In genomic region chr18:79490593-79491551, GRCh38 we compare ENCODE assay signal across 12 cellular contexts.
DNase-seq lines count a peak whose midpoint lies in the region; ATAC-seq and TF ChIP-seq lines count a peak whose summit lies in the region.
"Had no signal": no experiment of that assay in that cellular context is flagged by ENCODE, and none has a peak within 500 bp of the region (broad histone marks: within the 10 kb centered on the region; RNA-seq: fewer than 3 reads in every experiment).

No MANE protein-coding gene starts in this region.

- H3K4me1 Mint-ChIP-seq in activated naive CD4-positive, alpha-beta T cell treated with anti-CD3 and anti-CD28 coated beads, Interleukin-2, amount 10 ng/mL, durations not matched to agents 7 days and 5 days, result peaks cover 18% of the 10 kb centered on the region
- peaks cover 6% of the 10 kb centered on the region for H3K4me1 Mint-ChIP-seq in activated T-helper 2 cell treated with anti-CD3 and anti-CD28 coated beads, Interferon-gamma antibody, Interleukin-2, Interleukin-4, amounts not matched to agents 10 μg/mL and 5 μg/mL and 100 μg/mL, durations not matched to agents 14 hours and 24 hours and 36 hours (ENCODE audit: low read depth)
- H3K4me1 Mint-ChIP-seq in memory B cell, result peaks cover 5% of the 10 kb centered on the region
- peaks cover 34% of the 10 kb centered on the region for H3K4me1 Mint-ChIP-seq in stimulated activated memory B cell treated with anti-CD40 and anti-IgM and Interleukin-4, amounts not matched to agents 10 μg/mL and 1 μg/mL and 100 μg/mL, for 72 hours
- H3K4me1 Mint-ChIP-seq: endodermal cell had no signal

- ATAC-seq in memory B cell (ENCODE audit: low read depth) (no peak), foreskin keratinocyte (no peak)
- ATAC-seq in stimulated activated memory B cell treated with anti-CD40 and anti-IgM and Interleukin-4, amounts not matched to agents 10 μg/mL and 1 μg/mL and 100 μg/mL, for 72 hours, result no peak

- DNase-seq in activated naive CD4-positive, alpha-beta T cell treated with anti-CD3 and anti-CD28 coated beads, Interleukin-2, amount 10 ng/mL, durations not matched to agents 7 days and 5 days, result peak; percentile 10
- no peak for DNase-seq in activated naive CD4-positive, alpha-beta T cell (lab: John Stamatoyannopoulos, UW)
- no peak for DNase-seq in activated T-helper 2 cell treated with anti-CD3 and anti-CD28 coated beads, Interferon-gamma antibody, Interleukin-2, Interleukin-4, amounts not matched to agents 10 μg/mL and 5 μg/mL and 100 μg/mL, durations not matched to agents 14 hours and 24 hours and 36 hours (ENCODE audit: low spot score)
- DNase-seq in memory B cell (ENCODE audit: low spot score in 2 of 2), result no peak
- no peak for DNase-seq in foreskin keratinocyte
- DNase-seq in mesendoderm, result no peak
- DNase-seq in HAP-1 (ENCODE audit: low spot score in 2 of 2), result no peak
- DNase-seq: endodermal cell, NCI-H2107, NCI-H69 had no signal

- H3K27me3 Mint-ChIP-seq in activated naive CD4-positive, alpha-beta T cell treated with anti-CD3 and anti-CD28 coated beads, Interleukin-2, amount 10 ng/mL, durations not matched to agents 7 days and 5 days, result no peaks in the 10 kb centered on the region
- no peaks in the 10 kb centered on the region for H3K27me3 Mint-ChIP-seq in activated T-helper 2 cell treated with anti-CD3 and anti-CD28 coated beads, Interferon-gamma antibody, Interleukin-2, Interleukin-4, amounts not matched to agents 10 μg/mL and 5 μg/mL and 100 μg/mL, durations not matched to agents 14 hours and 24 hours and 36 hours (ENCODE audit: low read depth)
- H3K27me3 Mint-ChIP-seq in memory B cell, result no peaks in the 10 kb centered on the region
- H3K27me3 Mint-ChIP-seq in stimulated activated memory B cell treated with anti-CD40 and anti-IgM and Interleukin-4, amounts not matched to agents 10 μg/mL and 1 μg/mL and 100 μg/mL, for 72 hours, result no peaks in the 10 kb centered on the region

- H3K4me1 ChIP-seq in foreskin keratinocyte (no peaks in the 10 kb centered on the region), mesendoderm (ENCODE audit: control insufficient read depth, low read depth, low read length) (no peaks in the 10 kb centered on the region), HAP-1 (no peaks in the 10 kb centered on the region)

- no peak overlapping the region for H3K4me3 Mint-ChIP-seq in activated naive CD4-positive, alpha-beta T cell treated with anti-CD3 and anti-CD28 coated beads, Interleukin-2, amount 10 ng/mL, durations not matched to agents 7 days and 5 days
- H3K4me3 Mint-ChIP-seq in activated T-helper 2 cell treated with anti-CD3 and anti-CD28 coated beads, Interferon-gamma antibody, Interleukin-2, Interleukin-4, amounts not matched to agents 10 μg/mL and 5 μg/mL and 100 μg/mL, durations not matched to agents 14 hours and 24 hours and 36 hours (ENCODE audit: low read depth), result no peak overlapping the region
- no peak overlapping the region for H3K4me3 Mint-ChIP-seq in memory B cell
- H3K4me3 Mint-ChIP-seq in stimulated activated memory B cell treated with anti-CD40 and anti-IgM and Interleukin-4, amounts not matched to agents 10 μg/mL and 1 μg/mL and 100 μg/mL, for 72 hours, result no peak overlapping the region
- H3K4me3 Mint-ChIP-seq: endodermal cell had no signal

- no peak overlapping the region for H3K4me3 ChIP-seq in mesendoderm (ENCODE audit: low read length)
- no peak overlapping the region for H3K4me3 ChIP-seq in HAP-1
- H3K4me3 ChIP-seq: vagina had no signal

- no peak overlapping the region for H3K18ac ChIP-seq in mesendoderm (ENCODE audit: low read length)

- no peak overlapping the region for H3K56ac ChIP-seq in mesendoderm (ENCODE audit: low read length)

- no peak overlapping the region for H4K8ac ChIP-seq in mesendoderm (ENCODE audit: low read depth, low read length)

- H3K79me1 ChIP-seq in mesendoderm (ENCODE audit: low read length), result no peaks in the 10 kb centered on the region

- CTCF ChIA-PET in activated naive CD4-positive, alpha-beta T cell treated with anti-CD3 and anti-CD28 coated beads, Interleukin-2, amount 10 ng/mL, durations not matched to agents 7 days and 5 days (lab: Charles Lee), result no interaction called here

- no peak overlapping the region for H3K4ac ChIP-seq in mesendoderm (ENCODE audit: low read depth, low read length)

- no peak overlapping the region for H3K27ac ChIP-seq in foreskin keratinocyte
- no peak overlapping the region for H3K27ac ChIP-seq in mesendoderm (ENCODE audit: low read depth, low read length)
- H3K27ac ChIP-seq: vagina had no signal

- intact Hi-C loops in activated T-helper 2 cell treated with anti-CD3 and anti-CD28 coated beads, Interferon-gamma antibody, Interleukin-2, Interleukin-4, amounts not matched to agents 10 μg/mL and 5 μg/mL and 100 μg/mL, durations not matched to agents 14 hours and 24 hours and 36 hours (cut with micrococcal nuclease), result no loop called here

- H3K9me3 Mint-ChIP-seq in activated naive CD4-positive, alpha-beta T cell treated with anti-CD3 and anti-CD28 coated beads, Interleukin-2, amount 10 ng/mL, durations not matched to agents 7 days and 5 days, result peaks cover 3% of the 10 kb centered on the region
- H3K9me3 Mint-ChIP-seq in activated T-helper 2 cell treated with anti-CD3 and anti-CD28 coated beads, Interferon-gamma antibody, Interleukin-2, Interleukin-4, amounts not matched to agents 10 μg/mL and 5 μg/mL and 100 μg/mL, durations not matched to agents 14 hours and 24 hours and 36 hours, result peaks cover 6% of the 10 kb centered on the region
- no peaks in the 10 kb centered on the region for H3K9me3 Mint-ChIP-seq in memory B cell
- H3K9me3 Mint-ChIP-seq in stimulated activated memory B cell treated with anti-CD40 and anti-IgM and Interleukin-4, amounts not matched to agents 10 μg/mL and 1 μg/mL and 100 μg/mL, for 72 hours, result peaks cover 2% of the 10 kb centered on the region
- H3K9me3 Mint-ChIP-seq: endodermal cell had no signal

- no peaks in the 10 kb centered on the region for H3K36me3 ChIP-seq in mesendoderm (ENCODE audit: control insufficient read depth, insufficient read depth, low read length)
- H3K36me3 ChIP-seq in HAP-1 (replicated peaks), result no peaks in the 10 kb centered on the region

- no peaks in the 10 kb centered on the region for H3K27me3 ChIP-seq in foreskin keratinocyte
- no peaks in the 10 kb centered on the region for H3K27me3 ChIP-seq in mesendoderm (ENCODE audit: insufficient read depth, low read length, poor library complexity)
- H3K27me3 ChIP-seq in HAP-1 (ENCODE audit: low read depth), result no peaks in the 10 kb centered on the region
- H3K27me3 ChIP-seq: vagina had no signal

- peak overlapping the region; percentile 30 for H3K27ac Mint-ChIP-seq in activated naive CD4-positive, alpha-beta T cell treated with anti-CD3 and anti-CD28 coated beads, Interleukin-2, amount 10 ng/mL, durations not matched to agents 7 days and 5 days
- H3K27ac Mint-ChIP-seq in activated T-helper 2 cell treated with anti-CD3 and anti-CD28 coated beads, Interferon-gamma antibody, Interleukin-2, Interleukin-4, amounts not matched to agents 10 μg/mL and 5 μg/mL and 100 μg/mL, durations not matched to agents 14 hours and 24 hours and 36 hours, result peak overlapping the region; percentile 10
- peak overlapping the region; percentile 78 for H3K27ac Mint-ChIP-seq in memory B cell
- peak overlapping the region; percentile 61 for H3K27ac Mint-ChIP-seq in stimulated activated memory B cell treated with anti-CD40 and anti-IgM and Interleukin-4, amounts not matched to agents 10 μg/mL and 1 μg/mL and 100 μg/mL, for 72 hours
- H3K27ac Mint-ChIP-seq: endodermal cell had no signal

- H2BK15ac ChIP-seq in mesendoderm (replicated peaks; ENCODE audit: low read depth), result no peak overlapping the region

- H3K9me3 ChIP-seq in HAP-1, result no peaks in the 10 kb centered on the region
- H3K9me3 ChIP-seq: vagina had no signal

- no peak overlapping the region for H3K9ac ChIP-seq in mesendoderm (ENCODE audit: low read length)

- H3K23ac ChIP-seq in mesendoderm (ENCODE audit: low read length), result no peak overlapping the region

- peaks cover 24% of the 10 kb centered on the region for H3K36me3 Mint-ChIP-seq in activated naive CD4-positive, alpha-beta T cell treated with anti-CD3 and anti-CD28 coated beads, Interleukin-2, amount 10 ng/mL, durations not matched to agents 7 days and 5 days
- peaks cover 47% of the 10 kb centered on the region for H3K36me3 Mint-ChIP-seq in activated T-helper 2 cell treated with anti-CD3 and anti-CD28 coated beads, Interferon-gamma antibody, Interleukin-2, Interleukin-4, amounts not matched to agents 10 μg/mL and 5 μg/mL and 100 μg/mL, durations not matched to agents 14 hours and 24 hours and 36 hours (ENCODE audit: low read depth)
- peaks cover 14% of the 10 kb centered on the region for H3K36me3 Mint-ChIP-seq in memory B cell
- H3K36me3 Mint-ChIP-seq in stimulated activated memory B cell treated with anti-CD40 and anti-IgM and Interleukin-4, amounts not matched to agents 10 μg/mL and 1 μg/mL and 100 μg/mL, for 72 hours, result peaks cover 54% of the 10 kb centered on the region

- no peak overlapping the region for H2BK5ac ChIP-seq in mesendoderm (ENCODE audit: low read length)

- H2AK5ac ChIP-seq in mesendoderm (ENCODE audit: low read length), result no peak overlapping the region

- in situ Hi-C loops in HAP-1 (cut with MboI; ENCODE audit: low sequenced_read_pairs), result no loop called here

- H3K79me2 ChIP-seq in mesendoderm (ENCODE audit: control insufficient read depth, insufficient read depth, low read length), result no peaks in the 10 kb centered on the region

- no CpG with 5 or more reads among the region's 42 CpGs for WGBS in mesendoderm (ENCODE audit: extremely low coverage, insufficient coverage, low lambda C conversion rate)

- H3K4me2 ChIP-seq in mesendoderm (ENCODE audit: low read length), result no peak overlapping the region

- no peak overlapping the region for H2BK120ac ChIP-seq in mesendoderm (ENCODE audit: low read depth, low read length)

- H4K5ac ChIP-seq in mesendoderm (ENCODE audit: low read length), result no peak overlapping the region

- TF ChIP-seq CTCF in foreskin keratinocyte (conservative IDR thresholded peaks at IDR 0.05), result no peak

Comparison
In these comparisons a context has a peak if more than half of its experiments do, and no peak if none do; other contexts are left out.
1. H3K27ac Mint-ChIP-seq: peak in every context shown above with its lines; median percentile 78 in memory B cell; 61 in stimulated activated memory B cell treated with anti-CD40 and anti-IgM and Interleukin-4, amounts not matched to agents 10 μg/mL and 1 μg/mL and 100 μg/mL, for 72 hours; 30 in activated naive CD4-positive, alpha-beta T cell treated with anti-CD3 and anti-CD28 coated beads, Interleukin-2, amount 10 ng/mL, durations not matched to agents 7 days and 5 days; 10 in activated T-helper 2 cell treated with anti-CD3 and anti-CD28 coated beads, Interferon-gamma antibody, Interleukin-2, Interleukin-4, amounts not matched to agents 10 μg/mL and 5 μg/mL and 100 μg/mL, durations not matched to agents 14 hours and 24 hours and 36 hours.